Comparison of ENCODE assay signal across 25 cellular contexts in the genomic region with DNA sequence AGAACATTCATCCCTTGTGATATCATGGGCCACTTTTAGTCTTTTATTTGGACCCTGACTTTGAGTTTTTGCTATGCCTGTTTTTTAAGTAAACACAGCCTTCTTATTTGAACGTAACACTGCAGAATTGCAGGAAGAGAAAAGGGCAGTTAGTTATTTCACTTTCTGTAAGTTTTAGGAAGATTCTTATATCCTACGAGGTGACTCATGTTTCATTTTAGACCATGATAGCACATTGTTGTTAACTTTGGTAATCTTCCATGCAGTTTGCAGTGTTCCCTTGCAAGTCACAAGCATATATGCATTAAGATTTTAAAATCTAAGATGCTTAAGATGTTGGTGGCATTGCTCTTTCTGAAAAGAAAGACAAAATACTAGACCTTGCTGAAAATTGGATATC.
DNase-seq lines count a peak whose midpoint lies in the region; ATAC-seq and TF ChIP-seq lines count a peak whose summit lies in the region.
"Had no signal": no experiment of that assay in that cellular context is flagged by ENCODE, and none has a peak within 500 bp of the region (broad histone marks: within the 10 kb centered on the region; RNA-seq: fewer than 3 reads in every experiment).

No MANE protein-coding gene starts in this region.

- H3K9me3 Mint-ChIP-seq in H9, result no peaks in the 10 kb centered on the region
- H3K9me3 Mint-ChIP-seq: dendritic cell treated with granulocyte-macrophage colony-stimulating factor and Interleukin-4, amounts not matched to agents 40 ng/mL and 50 ng/mL, for 4 days had no signal

- WGBS in H9 (ENCODE audit: extremely low coverage, insufficient read length, low lambda C conversion rate), result no CpG with 5 or more reads among the region's 2 CpGs

- no peak overlapping the region for H3K18ac ChIP-seq in H9 (ENCODE audit: insufficient read length, low read depth, low read length)

- no peaks in the 10 kb centered on the region for H4K20me1 ChIP-seq in MM.1S (ENCODE audit: insufficient read depth, low read length)
- no peaks in the 10 kb centered on the region for H4K20me1 ChIP-seq in H9 (ENCODE audit: control insufficient read depth, insufficient read depth, insufficient read length)
- H4K20me1 ChIP-seq: BLaER1 had no signal

- H2AFZ ChIP-seq in MM.1S (ENCODE audit: low read length) (peak overlapping the region; percentile 1; the same call in 1 of the 2 replicates), H9 (ENCODE audit: low read length) (no peak overlapping the region)
- H2AFZ ChIP-seq: PC-9 had no signal

- H2AK5ac ChIP-seq in H9 (ENCODE audit: insufficient read length, low read length), result no peak overlapping the region

- H3K79me1 ChIP-seq in H9 (ENCODE audit: insufficient read depth, low read depth, low read length, poor library complexity, severe bottlenecking), result no peaks in the 10 kb centered on the region

- TF ChIP-seq CTCF in AG04450 (IDR thresholded peaks at IDR 0.05; ENCODE audit: low read depth, low read length), result no peak
- TF ChIP-seq CTCF in MM.1S (IDR thresholded peaks at IDR 0.05; ENCODE audit: low read length), result no peak
- TF ChIP-seq CTCF in astrocyte of the spinal cord (IDR thresholded peaks at IDR 0.05; ENCODE audit: low read depth, low read length), result no peak
- no peak for TF ChIP-seq CTCF in H9 (conservative IDR thresholded peaks at IDR 0.05)
- TF ChIP-seq CTCF in WERI-Rb-1 (IDR thresholded peaks at IDR 0.05; ENCODE audit: low read depth, low read length), result no peak

- H3K36me3 ChIP-seq in MM.1S (replicated peaks; ENCODE audit: insufficient read depth, low read length), result no peaks in the 10 kb centered on the region
- H3K36me3 ChIP-seq in WERI-Rb-1, result no peaks in the 10 kb centered on the region
- H3K36me3 ChIP-seq: BLaER1 had no signal

- H2BK12ac ChIP-seq in H9 (ENCODE audit: insufficient read length, low read depth, low read length), result no peak overlapping the region

- H3K79me2 ChIP-seq in MM.1S (ENCODE audit: low read length) (no peaks in the 10 kb centered on the region), H9 (ENCODE audit: insufficient read depth, low read length) (no peaks in the 10 kb centered on the region)

- H3K27ac ChIP-seq in AG04450 (ENCODE audit: low read depth, low read length), result no peak overlapping the region
- peak overlapping the region; percentile 27; the same call in 1 of the 2 replicates for H3K27ac ChIP-seq in MM.1S (ENCODE audit: low read length)
- H3K27ac ChIP-seq in H9 (ENCODE audit: insufficient read length, low read depth, low read length), result no peak overlapping the region
- no peak overlapping the region for H3K27ac ChIP-seq in WERI-Rb-1
- H3K27ac ChIP-seq: BLaER1, PC-9, psoas muscle, VCaP had no signal

- peaks cover 13% of the 10 kb centered on the region for H3F3A ChIP-seq in MM.1S (ENCODE audit: insufficient read depth, low read length)

- H3K4me1 ChIP-seq in MM.1S (ENCODE audit: low read length) (peaks cover 40% of the 10 kb centered on the region), H9 (ENCODE audit: insufficient read depth, low read length) (peaks cover 10% of the 10 kb centered on the region; the same call in 1 of the 2 replicates)
- H3K4me1 ChIP-seq: BLaER1, psoas muscle had no signal

- H3K27ac Mint-ChIP-seq in H9, result no peak overlapping the region
- H3K27ac Mint-ChIP-seq: activated CD8-positive, alpha-beta memory T cell treated with anti-CD3 and anti-CD28 coated beads, Interleukin-2, amount 10 ng/mL, durations not matched to agents 7 days and 5 days; dendritic cell treated with granulocyte-macrophage colony-stimulating factor and Interleukin-4, amounts not matched to agents 40 ng/mL and 50 ng/mL, for 4 days had no signal

- H2BK15ac ChIP-seq in H9 (ENCODE audit: low read depth, low read length), result no peak overlapping the region

- H3K4me3 ChIP-seq in AG04450 (ENCODE audit: low read depth, low read length) (no peak overlapping the region), MM.1S (ENCODE audit: low read length) (peak overlapping the region; percentile 10), astrocyte of the spinal cord (ENCODE audit: low read depth, low read length) (no peak overlapping the region), WERI-Rb-1 (ENCODE audit: low read depth, low read length) (no peak overlapping the region)
- H3K4me3 ChIP-seq: BLaER1, PC-9, psoas muscle had no signal

- H3K4me1 Mint-ChIP-seq in H9, result peaks cover 22 to 25% of the 10 kb centered on the region in 2 experiments

- in situ Hi-C loops in astrocyte of the spinal cord (cut with HindIII; ENCODE audit: low sequenced_read_pairs), result no loop called here

- no peak overlapping the region for H4K91ac ChIP-seq in H9 (ENCODE audit: insufficient read length, low read depth, low read length)

- H3K27me3 ChIP-seq in AG04450 (ENCODE audit: control insufficient read depth, insufficient read depth, low read length), result no peaks in the 10 kb centered on the region
- H3K27me3 ChIP-seq in MM.1S (replicated peaks; ENCODE audit: insufficient read depth, low read length), result no peaks in the 10 kb centered on the region
- no peaks in the 10 kb centered on the region for H3K27me3 ChIP-seq in H9 (ENCODE audit: insufficient read depth, low read length)
- H3K27me3 ChIP-seq in WERI-Rb-1 (ENCODE audit: insufficient read depth, low read depth, severe bottlenecking), result no peaks in the 10 kb centered on the region
- H3K27me3 ChIP-seq: BLaER1 had no signal

- no peak overlapping the region for H3K56ac ChIP-seq in H9 (ENCODE audit: insufficient read length, low read depth, low read length)

- no peaks in the 10 kb centered on the region for H3K9me2 ChIP-seq in MM.1S (replicated peaks; ENCODE audit: insufficient read depth, low read length)

- H3K23me2 ChIP-seq in H9 (ENCODE audit: insufficient read length, low read depth, low read length, poor library complexity, severe bottlenecking), result no peaks in the 10 kb centered on the region

- H4K8ac ChIP-seq in H9 (replicated peaks; ENCODE audit: insufficient read length, low read depth, low read length), result no peak overlapping the region

- DNase-seq in AG04450 (ENCODE audit: low read depth, low spot score), result peak; percentile 2
- DNase-seq in MM.1S, result peak; percentile 27
- DNase-seq in astrocyte of the spinal cord (ENCODE audit: low read depth, low spot score), result peak; percentile 36
- DNase-seq in iris pigment epithelial cell (ENCODE audit: low read depth), result peak; percentile 42
- DNase-seq in H9, result no peak
- no peak for DNase-seq in WERI-Rb-1
- no peak for DNase-seq in DMS53 treated with DMSO at 0.1 percent for 48 hours (lab: John Stamatoyannopoulos, UW; ENCODE audit: unreplicated experiment)
- DNase-seq: activated CD8-positive, alpha-beta memory T cell treated with anti-CD3 and anti-CD28 coated beads, Interleukin-2, amount 10 ng/mL, durations not matched to agents 7 days and 5 days; activated naive CD4-positive, alpha-beta T cell treated with anti-CD3 and anti-CD28 coated beads, Interleukin-2, amount 50 U/mL, for 16 hours; activated T-cell treated with anti-CD3 and anti-CD28 coated beads, Interleukin-2, amount 50 U/mL, for 48 hours; DMS53; GDM1; KBM-7; midbrain; naive thymus-derived CD4-positive, alpha-beta T cell; NCI-H1436 treated with DMSO at 0.1 percent for 48 hours; NCI-H2107; PC-9; psoas muscle; Right ventricle myocardium superior; stimulated activated naive CD8-positive, alpha-beta T cell treated with anti-CD3 and anti-CD28 coated beads, Interleukin-15, Interleukin-2, amounts not matched to agents 100 U/mL and 50 U/mL, for 24 hours had no signal

- no peak for ATAC-seq in HG03521 (IDR thresholded peaks at IDR 0.05; ENCODE audit: unreplicated experiment)
- ATAC-seq: activated CD8-positive, alpha-beta memory T cell treated with anti-CD3 and anti-CD28 coated beads, Interleukin-2, amount 10 ng/mL, durations not matched to agents 7 days and 5 days; naive thymus-derived CD4-positive, alpha-beta T cell; psoas muscle; stimulated activated naive CD8-positive, alpha-beta T cell treated with anti-CD3 and anti-CD28 coated beads, Interleukin-15, Interleukin-2, amounts not matched to agents 100 U/mL and 50 U/mL, for 24 hours had no signal

- H2BK20ac ChIP-seq in H9 (ENCODE audit: low read depth, low read length, poor library complexity, severe bottlenecking), result no peak overlapping the region

- CTCF ChIA-PET in AG04450 (lab: Charles Lee), result interaction anchor here (1.2 kb wide), 1 partner anchor 526 kb away, joined by 3 read pairs; no protein-coding TSS in a partner anchor

- H3K14ac ChIP-seq in H9 (ENCODE audit: insufficient read depth, low read length), result no peak overlapping the region

- H3K9me3 ChIP-seq in AG04450 (ENCODE audit: control insufficient read depth, insufficient read depth, low read length) (no peaks in the 10 kb centered on the region), MM.1S (replicated peaks; ENCODE audit: insufficient read depth, low read length) (no peaks in the 10 kb centered on the region), H9 (ENCODE audit: control insufficient read depth, low read depth, low read length) (no peaks in the 10 kb centered on the region), WERI-Rb-1 (ENCODE audit: severe bottlenecking) (no peaks in the 10 kb centered on the region)
- H3K9me3 ChIP-seq: BLaER1, psoas muscle had no signal

- no peaks in the 10 kb centered on the region for H3K27me3 Mint-ChIP-seq in H9 (ENCODE audit: low read depth)
- H3K27me3 Mint-ChIP-seq: activated CD8-positive, alpha-beta memory T cell treated with anti-CD3 and anti-CD28 coated beads, Interleukin-2, amount 10 ng/mL, durations not matched to agents 7 days and 5 days; dendritic cell treated with granulocyte-macrophage colony-stimulating factor and Interleukin-4, amounts not matched to agents 40 ng/mL and 50 ng/mL, for 4 days; naive thymus-derived CD4-positive, alpha-beta T cell had no signal

- no peak overlapping the region for H2BK120ac ChIP-seq in H9 (ENCODE audit: low read depth, low read length, poor library complexity, severe bottlenecking)

- no peak overlapping the region for H3K9ac ChIP-seq in MM.1S (ENCODE audit: low read length)
- H3K9ac ChIP-seq in H9 (ENCODE audit: extremely low read depth, insufficient read length, low read length), result no peak overlapping the region
- H3K9ac ChIP-seq: BLaER1 had no signal

- POLR2A ChIA-PET in AG04450 (lab: Yijun Ruan, JAX), result no interaction called here

- H2BK5ac ChIP-seq in H9 (ENCODE audit: insufficient read length, low read length), result no peak overlapping the region

- H4K5ac ChIP-seq in H9 (ENCODE audit: insufficient read length, low read depth, low read length), result no peak overlapping the region

- H3K23ac ChIP-seq in H9 (ENCODE audit: insufficient read length, low read depth, low read length), result no peak overlapping the region

- H3T11ph ChIP-seq in H9 (ENCODE audit: low read length), result no peak overlapping the region

- H3K36me3 Mint-ChIP-seq in H9 (ENCODE audit: insufficient read depth in 1 of 3, low read depth in 3 of 3), result no peaks in the 10 kb centered on the region
- H3K36me3 Mint-ChIP-seq: activated CD8-positive, alpha-beta memory T cell treated with anti-CD3 and anti-CD28 coated beads, Interleukin-2, amount 10 ng/mL, durations not matched to agents 7 days and 5 days had no signal

- H3K4ac ChIP-seq in H9 (ENCODE audit: low read depth, low read length), result no peak overlapping the region

- H3K4me3 Mint-ChIP-seq in H9, result no peak overlapping the region
- H3K4me3 Mint-ChIP-seq: activated CD8-positive, alpha-beta memory T cell treated with anti-CD3 and anti-CD28 coated beads, Interleukin-2, amount 10 ng/mL, durations not matched to agents 7 days and 5 days; dendritic cell treated with granulocyte-macrophage colony-stimulating factor and Interleukin-4, amounts not matched to agents 40 ng/mL and 50 ng/mL, for 4 days had no signal

- H3K4me2 ChIP-seq in MM.1S (ENCODE audit: low read depth, low read length), result peak overlapping the region; percentile 38
- H3K4me2 ChIP-seq in H9 (ENCODE audit: insufficient read depth, insufficient read length, low read length), result no peak overlapping the region
- H3K4me2 ChIP-seq: BLaER1, PC-9 had no signal

Comparison
In these comparisons a context has a peak if more than half of its experiments do, and no peak if none do; other contexts are left out.
1. DNase-seq: peak in AG04450 (single experiment), MM.1S (single experiment), astrocyte of the spinal cord (single experiment) and iris pigment epithelial cell (single experiment); none in H9 (single experiment), WERI-Rb-1 (single experiment) and DMS53 treated with DMSO at 0.1 percent for 48 hours (single experiment).